Comparison of ENCODE assay signal across 1 cellular context in the genomic region with DNA sequence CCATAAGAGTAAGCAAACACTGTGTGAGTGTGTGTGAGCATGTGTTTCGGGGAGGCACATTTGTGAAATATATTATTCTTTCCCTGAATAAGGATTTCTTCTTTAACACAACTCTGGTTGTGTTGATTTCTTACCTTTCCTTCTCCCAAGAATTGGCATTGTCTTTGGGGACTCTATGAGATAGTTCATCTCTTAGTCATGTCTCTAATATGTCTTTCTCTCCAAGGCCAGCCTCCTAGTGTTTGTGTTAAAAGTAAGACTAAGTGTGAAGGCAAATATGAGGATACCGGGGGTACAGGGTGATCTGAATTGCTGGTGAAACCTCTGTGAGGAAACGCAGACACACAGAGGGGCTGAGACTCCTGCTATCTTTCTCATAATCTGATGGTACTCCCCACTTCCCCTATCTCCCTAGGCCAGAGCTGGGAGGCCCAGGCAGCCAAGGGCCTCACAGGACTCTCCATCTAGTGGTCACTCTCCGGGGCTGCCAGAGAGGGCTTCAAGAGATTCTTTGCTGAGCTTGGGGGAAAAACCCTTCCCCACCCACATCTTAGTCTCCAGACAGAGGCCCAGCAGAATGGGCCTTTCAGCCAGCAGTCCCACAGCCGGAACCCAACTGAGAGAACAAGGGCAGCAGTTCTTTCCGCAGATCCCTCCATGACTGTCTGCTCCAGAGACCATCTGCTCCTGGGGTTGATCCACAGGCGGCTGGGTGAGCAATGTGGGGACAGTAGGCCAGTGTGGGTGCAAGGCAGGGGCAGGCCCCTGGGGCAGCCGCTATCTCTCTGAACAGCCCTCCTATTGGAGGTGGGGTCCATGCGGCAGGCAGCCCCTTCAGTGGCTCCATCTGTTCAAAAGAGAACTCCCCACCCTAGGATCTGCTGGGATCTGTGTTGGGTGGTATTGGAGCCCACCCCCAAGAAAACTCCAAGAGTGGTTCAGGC.
TF ChIP-seq lines count a peak whose summit lies in the region.

No MANE protein-coding gene starts in this region.

TF ChIP-seq in K562, 482 proteins besides CTCF, POLR2A, EP300 and RAD21 (continues in another document):
- TF ChIP-seq SOX6 (IDR thresholded peaks at IDR 0.05) (peak; percentile 69), ZKSCAN1 (IDR thresholded peaks at IDR 0.05; ENCODE audit: low read depth, low read length) (no peak), JUND (IDR thresholded peaks at IDR 0.05; ENCODE audit: borderline replicate concordance, low read depth, low read length) (peak; percentile 35; the same call in 1 of the 2 replicates), JUND (tag; IDR thresholded peaks at IDR 0.05; ENCODE audit: borderline replicate concordance, low read depth, low read length) (no peak), TCF3 (CRISPR knock-in tag; IDR thresholded peaks at IDR 0.05) (peak; percentile 78), KLF16 (IDR thresholded peaks at IDR 0.05) (peak; percentile 70), NCOR1 (IDR thresholded peaks at IDR 0.05) (peak; percentile 51), SMARCE1 (IDR thresholded peaks at IDR 0.05) (peak; percentile 62; the same call in 1 of the 2 replicates), CGGBP1 (CRISPR knock-in tag; IDR thresholded peaks at IDR 0.05) (no peak), ZNF354B (CRISPR knock-in tag; IDR thresholded peaks at IDR 0.05) (no peak), SMAD4 (CRISPR knock-in tag; conservative IDR thresholded peaks at IDR 0.05) (peak; percentile 68), ARID1B (IDR thresholded peaks at IDR 0.05) (peak; percentile 85), EZH2 (IDR thresholded peaks at IDR 0.05; ENCODE audit: borderline replicate concordance, low read depth, low read length) (no peak), EP400 (IDR thresholded peaks at IDR 0.05) (no peak), ZFP36 (IDR thresholded peaks at IDR 0.05; ENCODE audit: low read depth, low read length, partially characterized antibody) (peak; percentile 21), ZNF175 (CRISPR knock-in tag; IDR thresholded peaks at IDR 0.05; ENCODE audit: low read depth) (0 out of 2 replicates have a peak, but pooled peaks have one; percentile 16), MYC (IDR thresholded peaks at IDR 0.05; ENCODE audit: low read depth, low read length) (no peak), MYC (CRISPR knock-in tag; IDR thresholded peaks at IDR 0.05; ENCODE audit: borderline replicate concordance, low read depth) (peak; percentile 37; the same call in 1 of the 2 replicates), SMARCA4 (IDR thresholded peaks at IDR 0.05) (peak; percentile 48; the same call in 1 of the 2 replicates), ZNF740 (CRISPR knock-in tag; IDR thresholded peaks at IDR 0.05) (no peak), ZNF740 (tag; IDR thresholded peaks at IDR 0.05) (0 out of 4 replicates have a peak, but pooled peaks of 1 of the 2 experiments have one; percentile 30), ESRRA (IDR thresholded peaks at IDR 0.05; ENCODE audit: borderline replicate concordance, low read depth) (peak; percentile 62), KLF13 (tag; IDR thresholded peaks at IDR 0.05; ENCODE audit: borderline replicate concordance, low read depth) (no peak), ZNF324 (CRISPR knock-in tag; IDR thresholded peaks at IDR 0.05) (0 out of 2 replicates have a peak, but pooled peaks have one; percentile 21), CREBBP (IDR thresholded peaks at IDR 0.05; ENCODE audit: low read depth, low read length) (no peak), CBFA2T2 (conservative IDR thresholded peaks at IDR 0.05) (peak; percentile 52), HDAC2 (IDR thresholded peaks at IDR 0.05) (no peak), NR1H2 (CRISPR knock-in tag; IDR thresholded peaks at IDR 0.05) (no peak), ZMIZ1 (IDR thresholded peaks at IDR 0.05; ENCODE audit: low read depth in 2 of 2, low read length in 2 of 2) (0 out of 4 replicates have a peak, but pooled peaks of 1 of the 2 experiments have one; percentile 44), MTA2 (IDR thresholded peaks at IDR 0.05; ENCODE audit: low read depth) (peak; percentile 51), POLR2AphosphoS5 (IDR thresholded peaks at IDR 0.05; ENCODE audit: control insufficient read depth, insufficient read depth, low read depth, low read length) (peak; percentile 40; the same call in 1 of the 2 replicates), KDM1A (IDR thresholded peaks at IDR 0.05) (peak in 1 of 2 experiments; percentile 14; a peak in 1 of 4 replicates), CBFA2T3 (IDR thresholded peaks at IDR 0.05) (peak; percentile 70), E4F1 (CRISPR knock-in tag; IDR thresholded peaks at IDR 0.05; ENCODE audit: borderline replicate concordance) (no peak), TEAD4 (IDR thresholded peaks at IDR 0.05; ENCODE audit: low read length) (peak; percentile 78), TEAD4 (CRISPR knock-in tag; IDR thresholded peaks at IDR 0.05; ENCODE audit: borderline replicate concordance) (no peak), RCOR1 (IDR thresholded peaks at IDR 0.05; ENCODE audit: borderline replicate concordance in 1 of 2, low read depth in 2 of 2, low read length in 2 of 2) (peak in 1 of 2 experiments; percentile 93; a peak in 2 of 4 replicates), DPF2 (IDR thresholded peaks at IDR 0.05) (peak; percentile 84), GABPB2 (CRISPR knock-in tag; conservative IDR thresholded peaks at IDR 0.05) (no peak), RFX7 (CRISPR knock-in tag; IDR thresholded peaks at IDR 0.05) (no peak), ZNF232 (CRISPR knock-in tag; IDR thresholded peaks at IDR 0.05) (no peak), ZBTB7A (IDR thresholded peaks at IDR 0.05; ENCODE audit: borderline replicate concordance, control insufficient read depth, low read depth, low read length) (peak; percentile 1; the same call in 1 of the 2 replicates), ZNF766 (CRISPR knock-in tag; conservative IDR thresholded peaks at IDR 0.05) (peak; percentile 59; the same call in 1 of the 2 replicates), TFAM (CRISPR knock-in tag; conservative IDR thresholded peaks at IDR 0.05) (no peak), MYNN (IDR thresholded peaks at IDR 0.05) (0 out of 2 replicates have a peak, but pooled peaks have one; percentile 28), MYNN (CRISPR knock-in tag; IDR thresholded peaks at IDR 0.05) (no peak), CTBP1 (IDR thresholded peaks at IDR 0.05; ENCODE audit: borderline replicate concordance) (peak; percentile 81), CXXC5 (CRISPR knock-in tag; IDR thresholded peaks at IDR 0.05) (0 out of 2 replicates have a peak, but pooled peaks have one; percentile 12), ZNF830 (CRISPR knock-in tag; IDR thresholded peaks at IDR 0.05) (0 out of 2 replicates have a peak, but pooled peaks have one; percentile 11), CBX5 (IDR thresholded peaks at IDR 0.05; ENCODE audit: borderline replicate concordance, low read depth) (no peak)
- TF ChIP-seq, protein P1, sequence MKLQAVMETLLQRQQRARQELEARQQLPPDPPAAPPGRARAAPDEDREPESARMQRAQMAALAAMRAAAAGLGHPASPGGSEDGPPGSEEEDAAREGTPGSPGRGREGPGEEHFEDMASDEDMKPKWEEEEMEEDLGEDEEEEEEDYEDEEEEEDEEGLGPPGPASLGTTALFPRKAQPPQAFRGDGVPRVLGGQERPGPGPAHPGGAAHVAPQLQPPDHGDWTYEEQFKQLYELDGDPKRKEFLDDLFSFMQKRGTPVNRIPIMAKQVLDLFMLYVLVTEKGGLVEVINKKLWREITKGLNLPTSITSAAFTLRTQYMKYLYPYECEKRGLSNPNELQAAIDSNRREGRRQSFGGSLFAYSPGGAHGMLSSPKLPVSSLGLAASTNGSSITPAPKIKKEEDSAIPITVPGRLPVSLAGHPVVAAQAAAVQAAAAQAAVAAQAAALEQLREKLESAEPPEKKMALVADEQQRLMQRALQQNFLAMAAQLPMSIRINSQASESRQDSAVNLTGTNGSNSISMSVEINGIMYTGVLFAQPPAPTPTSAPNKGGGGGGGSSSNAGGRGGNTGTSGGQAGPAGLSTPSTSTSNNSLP (IDR thresholded peaks at IDR 0.05; ENCODE audit: borderline replicate concordance, low read depth, low read length): peak; percentile 45; the same call in 1 of the 2 replicates
- TF ChIP-seq, protein P2, sequence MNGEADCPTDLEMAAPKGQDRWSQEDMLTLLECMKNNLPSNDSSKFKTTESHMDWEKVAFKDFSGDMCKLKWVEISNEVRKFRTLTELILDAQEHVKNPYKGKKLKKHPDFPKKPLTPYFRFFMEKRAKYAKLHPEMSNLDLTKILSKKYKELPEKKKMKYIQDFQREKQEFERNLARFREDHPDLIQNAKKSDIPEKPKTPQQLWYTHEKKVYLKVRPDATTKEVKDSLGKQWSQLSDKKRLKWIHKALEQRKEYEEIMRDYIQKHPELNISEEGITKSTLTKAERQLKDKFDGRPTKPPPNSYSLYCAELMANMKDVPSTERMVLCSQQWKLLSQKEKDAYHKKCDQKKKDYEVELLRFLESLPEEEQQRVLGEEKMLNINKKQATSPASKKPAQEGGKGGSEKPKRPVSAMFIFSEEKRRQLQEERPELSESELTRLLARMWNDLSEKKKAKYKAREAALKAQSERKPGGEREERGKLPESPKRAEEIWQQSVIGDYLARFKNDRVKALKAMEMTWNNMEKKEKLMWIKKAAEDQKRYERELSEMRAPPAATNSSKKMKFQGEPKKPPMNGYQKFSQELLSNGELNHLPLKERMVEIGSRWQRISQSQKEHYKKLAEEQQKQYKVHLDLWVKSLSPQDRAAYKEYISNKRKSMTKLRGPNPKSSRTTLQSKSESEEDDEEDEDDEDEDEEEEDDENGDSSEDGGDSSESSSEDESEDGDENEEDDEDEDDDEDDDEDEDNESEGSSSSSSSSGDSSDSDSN (IDR thresholded peaks at IDR 0.05; ENCODE audit: borderline replicate concordance in 1 of 2, low read depth in 2 of 2, low read length in 2 of 2): 0 out of 4 replicates have a peak, but pooled peaks of 1 of the 2 experiments have one; percentile 28
